19 cellular contexts compared by ENCODE assay signal in the genomic region with DNA sequence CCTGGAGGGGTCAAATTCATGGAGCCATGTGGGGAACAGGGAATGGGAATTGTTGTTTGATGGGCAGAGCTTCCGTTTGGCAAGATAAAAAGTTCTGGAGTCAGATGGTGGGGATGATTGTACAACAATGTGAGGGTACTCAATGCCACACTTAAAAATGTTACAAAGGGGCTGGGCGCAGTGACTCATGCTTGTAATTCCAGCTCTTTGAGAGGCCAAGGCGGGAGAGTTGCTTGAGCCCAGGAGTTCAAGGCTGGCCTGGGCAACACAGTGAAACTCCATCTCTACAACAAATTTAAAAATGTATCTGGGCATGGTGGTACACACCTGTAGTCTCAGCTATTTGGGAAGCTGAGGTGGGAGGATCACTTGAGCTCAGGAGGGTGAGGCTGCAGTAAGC.
A peak's percentile ranks its signal among the peaks of the same experiment; 100 is the strongest.
DNase-seq lines count a peak whose midpoint lies in the region; ATAC-seq and TF ChIP-seq lines count a peak whose summit lies in the region.
"Had no signal": no experiment of that assay in that cellular context is flagged by ENCODE, and none has a peak within 500 bp of the region (broad histone marks: within the 10 kb centered on the region; RNA-seq: fewer than 3 reads in every experiment).

No MANE protein-coding gene starts in this region.

- DNase-seq in right atrium auricular region (ENCODE audit: low spot score) (peak; percentile 28), Right ventricle myocardium superior (no peak), left lung (peak in 1 of 2 donors; percentile 21), spleen (peak; percentile 41)
- no peak for DNase-seq in stimulated activated naive CD4-positive, alpha-beta T cell treated with Interleukin-2 at 50 U/mL for 16 hours (lab: John Stamatoyannopoulos, UW)
- no peak for DNase-seq in NK-92 treated with Interleukin-12 subunit alpha and Interleukin-12 subunit beta, amount 100 ng/mL, for 24 hours (lab: John Stamatoyannopoulos, UW)
- DNase-seq: BE2C, Caco-2, GDM1, KBM-7, NCI-H1105 treated with DMSO at 0.1 percent for 48 hours, NCI-H1694, NCI-H510A, NCI-H748 treated with DMSO at 0.1 percent for 48 hours, OCI-M1, SHP77 had no signal

- H3K27ac ChIP-seq in right atrium auricular region (no peak overlapping the region), left lung (no peak overlapping the region), spleen (no peak overlapping the region), gastroesophageal sphincter (no peak overlapping the region)

- H3K27me3 ChIP-seq in right atrium auricular region (no peaks in the 10 kb centered on the region), left lung (peaks cover 0 to 22% of the 10 kb centered on the region in 2 donors), spleen (replicated peaks in 1 of 7) (peaks cover 0 to 52% (median 0%) of the 10 kb centered on the region in 7 donors), gastroesophageal sphincter (peaks cover 61% of the 10 kb centered on the region)
- H3K27me3 ChIP-seq: BE2C had no signal

- intact Hi-C loops in Right ventricle myocardium superior (cut with DNase I) (no loop called here), left lung (cut with DNase I) (no loop called here), spleen (cut with DNase I; ENCODE audit: low total_unique reads) (no loop called here)

- no peak for TF ChIP-seq EP300 in gastroesophageal sphincter (IDR thresholded peaks at IDR 0.05)

- H3K9me3 ChIP-seq in right atrium auricular region (no peaks in the 10 kb centered on the region), left lung (no peaks in the 10 kb centered on the region), spleen (peaks cover 0 to 8% (median 0%) of the 10 kb centered on the region in 8 donors), gastroesophageal sphincter (peaks cover 0 to 18% (median 0%) of the 10 kb centered on the region in 3 donors)
- H3K9me3 ChIP-seq: BE2C, Caco-2 had no signal

- WGBS in spleen, 5 donors, result 87 to 94% (median 92%) methylated on average over 3 of the region's 3 CpGs
- WGBS in gastroesophageal sphincter (ENCODE audit: low coverage in 1 of 2), 2 donors, result 85 to 86% methylated on average over 3 of the region's 3 CpGs

- no peaks in the 10 kb centered on the region for H3K36me3 ChIP-seq in right atrium auricular region
- H3K36me3 ChIP-seq in left lung, result no peaks in the 10 kb centered on the region
- H3K36me3 ChIP-seq in spleen, result no peaks in the 10 kb centered on the region
- no peaks in the 10 kb centered on the region for H3K36me3 ChIP-seq in gastroesophageal sphincter
- H3K36me3 ChIP-seq: BE2C had no signal

- ATAC-seq in Right ventricle myocardium superior (ENCODE audit: poor library complexity), result no peak
- peak; percentile 56 for ATAC-seq in left lung
- no peak for ATAC-seq in HG02970 (IDR thresholded peaks at IDR 0.05; ENCODE audit: low FRiP score, unreplicated experiment)
- ATAC-seq in gastroesophageal sphincter, result no peak
- ATAC-seq: HCT116 had no signal

- H3K4me3 ChIP-seq in right atrium auricular region, result no peak overlapping the region
- no peak overlapping the region for H3K4me3 ChIP-seq in left lung
- no peak overlapping the region for H3K4me3 ChIP-seq in spleen
- H3K4me3 ChIP-seq in gastroesophageal sphincter, result no peak overlapping the region

- TF ChIP-seq POLR2A in spleen (IDR thresholded peaks at IDR 0.05) (no peak), gastroesophageal sphincter (IDR thresholded peaks at IDR 0.05) (no peak)

- no peak for TF ChIP-seq CTCF in right atrium auricular region (IDR thresholded peaks at IDR 0.05)
- TF ChIP-seq CTCF in left lung (IDR thresholded peaks at IDR 0.05), result no peak
- TF ChIP-seq CTCF in spleen (IDR thresholded peaks at IDR 0.05 in 8 of 11, conservative IDR thresholded peaks at IDR 0.05 in 3 of 11), result no peak
- no peak for TF ChIP-seq CTCF in gastroesophageal sphincter (IDR thresholded peaks at IDR 0.05)

- no peaks in the 10 kb centered on the region for H3K4me1 ChIP-seq in right atrium auricular region
- no peaks in the 10 kb centered on the region for H3K4me1 ChIP-seq in left lung
- no peaks in the 10 kb centered on the region for H3K4me1 ChIP-seq in spleen
- peaks cover 0 to 11% (median 0%) of the 10 kb centered on the region in 3 donors for H3K4me1 ChIP-seq in gastroesophageal sphincter
- H3K4me1 ChIP-seq: BE2C, Caco-2 had no signal

Comparison
In these comparisons a context has a peak if more than half of its experiments do, and no peak if none do; other contexts are left out.
1. DNase-seq: peak in right atrium auricular region (single experiment) and spleen (single experiment); none in Right ventricle myocardium superior (single experiment), stimulated activated naive CD4-positive, alpha-beta T cell treated with Interleukin-2 at 50 U/mL for 16 hours (single experiment) and NK-92 treated with Interleukin-12 subunit alpha and Interleukin-12 subunit beta, amount 100 ng/mL, for 24 hours (single experiment).